ENCODE assay signal across 10 cellular contexts in the genomic region with DNA sequence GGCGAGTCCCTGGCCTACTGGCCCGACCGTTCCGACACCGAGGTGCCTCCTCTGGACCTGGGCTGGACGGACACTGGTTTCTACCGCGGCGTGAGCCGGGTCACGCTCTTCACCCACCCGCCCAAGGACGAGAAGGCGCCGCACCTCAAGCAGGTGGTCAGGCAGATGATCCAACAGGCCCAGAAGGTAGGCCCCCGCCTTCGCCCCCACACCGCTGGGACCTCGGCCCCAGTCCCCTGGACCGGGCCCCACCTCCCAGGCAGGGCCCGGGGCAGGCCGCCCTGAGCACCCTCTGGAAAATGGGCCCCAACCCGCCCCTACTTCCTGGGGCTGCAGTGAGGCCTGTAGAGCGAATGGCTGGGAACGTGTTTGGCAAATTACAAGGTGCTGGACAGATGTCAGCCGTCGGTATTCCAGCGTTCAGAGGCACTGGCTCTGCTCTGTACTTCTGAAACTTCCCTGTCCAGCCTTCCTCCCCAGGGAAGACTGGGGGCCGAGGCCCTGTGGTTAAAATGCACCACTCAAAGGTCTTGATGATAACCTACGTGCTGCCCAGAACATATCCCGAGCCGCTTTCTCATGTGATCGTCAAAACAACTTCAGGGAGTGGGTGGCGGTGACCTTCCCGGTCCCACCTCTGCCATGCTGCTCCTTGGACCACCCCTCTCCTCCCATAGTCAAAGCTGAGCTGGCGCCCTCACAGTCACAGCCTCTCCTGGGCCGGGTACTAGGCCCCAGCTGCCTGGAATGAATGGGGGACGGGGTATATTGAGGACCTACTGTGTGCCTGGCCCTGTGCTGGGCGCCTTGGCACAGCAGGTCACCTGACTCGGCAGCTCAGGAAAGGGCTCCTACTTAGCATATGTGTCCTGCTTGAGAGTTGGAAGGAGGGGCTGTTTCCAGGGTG.
DNase-seq lines count a peak whose midpoint lies in the region; ATAC-seq and TF ChIP-seq lines count a peak whose summit lies in the region.
"Had no signal": no experiment of that assay in that cellular context is flagged by ENCODE, and none has a peak within 500 bp of the region (broad histone marks: within the 10 kb centered on the region; RNA-seq: fewer than 3 reads in every experiment).

No MANE protein-coding gene starts in this region.

- H3K4me3 ChIP-seq in WERI-Rb-1 (ENCODE audit: low read depth, low read length), result no peak overlapping the region
- peak overlapping the region; percentile 74 for H3K4me3 ChIP-seq in iPS DF 6.9 (ENCODE audit: low read length)
- H3K4me3 ChIP-seq in rectal smooth muscle tissue (ENCODE audit: low read length), result peak overlapping the region; percentile 49
- H3K4me3 ChIP-seq: SK-N-MC had no signal

- ATAC-seq in HG03460 (IDR thresholded peaks at IDR 0.05; ENCODE audit: unreplicated experiment), result no peak

- no CpG with 5 or more reads among the region's 40 CpGs for WGBS in iPS DF 6.9 (ENCODE audit: insufficient coverage, insufficient read length)

- no peaks in the 10 kb centered on the region for H3K36me3 ChIP-seq in WERI-Rb-1
- no peaks in the 10 kb centered on the region for H3K36me3 ChIP-seq in iPS DF 6.9 (ENCODE audit: control insufficient read depth, insufficient read depth, low read length)
- H3K36me3 ChIP-seq in rectal smooth muscle tissue (ENCODE audit: control insufficient read depth, insufficient read depth, low read length), result no peaks in the 10 kb centered on the region

- DNase-seq in DMS53 (lab: John Stamatoyannopoulos, UW), result peak; percentile 62
- DNase-seq in DMS53 treated with DMSO at 0.1 percent for 48 hours (lab: John Stamatoyannopoulos, UW; ENCODE audit: unreplicated experiment), result no peak
- peak; percentile 36 for DNase-seq in WERI-Rb-1
- DNase-seq in iPS DF 6.9 (ENCODE audit: low read depth, low spot score), result no peak
- no peak for DNase-seq in T-helper 9 cell
- DNase-seq in activated CD8-positive, alpha-beta memory T cell treated with anti-CD3 and anti-CD28 coated beads, Interleukin-2, amount 50 U/mL, for 48 hours, result no peak
- DNase-seq: NCI-H187 treated with DMSO at 0.1 percent for 48 hours had no signal

- H3K27ac ChIP-seq in WERI-Rb-1 (peak overlapping the region; percentile 38), iPS DF 6.9 (ENCODE audit: low read length) (no peak overlapping the region), rectal smooth muscle tissue (ENCODE audit: low read depth, low read length) (no peak overlapping the region)
- H3K27ac ChIP-seq: SK-N-MC had no signal

- H3K9me3 ChIP-seq in WERI-Rb-1 (ENCODE audit: severe bottlenecking) (no peaks in the 10 kb centered on the region), iPS DF 6.9 (ENCODE audit: control insufficient read depth, insufficient read depth, low read length) (no peaks in the 10 kb centered on the region)

- H3K4me1 ChIP-seq in iPS DF 6.9 (ENCODE audit: control insufficient read depth, insufficient read depth, low read length) (peaks cover 16% of the 10 kb centered on the region), rectal smooth muscle tissue (ENCODE audit: control insufficient read depth, insufficient read depth, low read length) (no peaks in the 10 kb centered on the region)

- H3K9ac ChIP-seq in rectal smooth muscle tissue (ENCODE audit: low read length), result peak overlapping the region; percentile 13

- H3K27me3 ChIP-seq in WERI-Rb-1 (ENCODE audit: insufficient read depth, low read depth, severe bottlenecking) (no peaks in the 10 kb centered on the region), iPS DF 6.9 (ENCODE audit: control insufficient read depth, insufficient read depth, low read length) (no peaks in the 10 kb centered on the region; the same call in 1 of the 2 replicates), rectal smooth muscle tissue (ENCODE audit: control insufficient read depth, insufficient read depth, low read length) (peaks cover 7% of the 10 kb centered on the region)

- no peak for TF ChIP-seq CTCF in WERI-Rb-1 (IDR thresholded peaks at IDR 0.05; ENCODE audit: low read depth, low read length)

Comparison
In these comparisons a context has a peak if more than half of its experiments do, and no peak if none do; other contexts are left out.
1. DNase-seq: peak in DMS53 (single experiment) and WERI-Rb-1 (single experiment); none in DMS53 treated with DMSO at 0.1 percent for 48 hours (single experiment), iPS DF 6.9 (single experiment), T-helper 9 cell (single experiment) and activated CD8-positive, alpha-beta memory T cell treated with anti-CD3 and anti-CD28 coated beads, Interleukin-2, amount 50 U/mL, for 48 hours (single experiment).